In the genomic region with DNA sequence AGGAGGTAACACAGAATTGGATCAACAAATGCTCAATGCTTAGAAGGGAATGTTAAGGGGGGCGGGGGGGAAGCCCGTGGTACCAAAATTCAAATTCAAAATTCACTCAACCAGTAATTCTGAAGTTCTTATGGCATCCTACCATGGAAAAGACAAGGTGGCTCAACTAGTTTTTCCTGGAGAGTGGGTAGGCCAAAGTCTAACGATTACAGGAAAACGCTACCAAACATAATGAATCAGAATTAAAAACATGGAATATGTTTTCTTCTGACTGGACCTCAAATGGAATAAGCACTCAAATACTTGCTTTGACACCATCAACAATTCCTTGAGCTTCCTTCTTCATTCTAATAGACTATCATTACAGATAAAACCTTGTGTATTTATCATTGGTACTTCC, we compare ENCODE assay signal across 8 cellular contexts. TPM values are rescaled to one million over a fixed set of nuclear protein-coding genes. Genes with fewer than 3 reads are reported as not detected.
DNase-seq lines count a peak whose midpoint lies in the region; ATAC-seq and TF ChIP-seq lines count a peak whose summit lies in the region.

No MANE protein-coding gene starts in this region.

- H3K4me1 Mint-ChIP-seq in central memory CD8-positive, alpha-beta T cell = peaks cover 77% of the 10 kb centered on the region

- H3K27me3 Mint-ChIP-seq in central memory CD8-positive, alpha-beta T cell = no peaks in the 10 kb centered on the region

- no peaks in the 10 kb centered on the region for H3K9me3 Mint-ChIP-seq in central memory CD8-positive, alpha-beta T cell

- TF ChIP-seq CTCF in AG10803 (conservative IDR thresholded peaks at IDR 0.05; ENCODE audit: low read length) = no peak

- no peaks in the 10 kb centered on the region for H3K27me3 ChIP-seq in HUES64 (ENCODE audit: insufficient read depth, low read length)
- H3K27me3 ChIP-seq in muscle layer of colon (ENCODE audit: control insufficient read depth in 1 of 2, insufficient read depth in 2 of 2, low read length in 2 of 2) = no peaks in the 10 kb centered on the region

- DNase-seq in AG10803 (ENCODE audit: low read depth) (no peak), MV-4-11 (lab: John Stamatoyannopoulos, UW) (no peak), NCI-H128 (lab: John Stamatoyannopoulos, UW; ENCODE audit: unreplicated experiment) (no peak)
- DNase-seq in central memory CD8-positive, alpha-beta T cell (ENCODE audit: low spot score in 2 of 2) = no peak
- DNase-seq in central memory CD4-positive, alpha-beta T cell = no peak

- H3K36me3 Mint-ChIP-seq in central memory CD8-positive, alpha-beta T cell (ENCODE audit: insufficient read depth) = peaks cover 48% of the 10 kb centered on the region

- H3K4me3 Mint-ChIP-seq in central memory CD8-positive, alpha-beta T cell = peak overlapping the region; percentile 99

- H3K9ac ChIP-seq in HUES64 (ENCODE audit: low read depth, low read length) = peak overlapping the region; percentile 98; the same call in 1 of the 2 replicates
- peak overlapping the region; percentile 99 for H3K9ac ChIP-seq in muscle layer of colon (ENCODE audit: low read length)

- peaks cover 61% of the 10 kb centered on the region for H3K36me3 ChIP-seq in HUES64 (ENCODE audit: insufficient read depth, low read length)
- H3K36me3 ChIP-seq in muscle layer of colon (ENCODE audit: insufficient read depth, low read length) = peaks cover 38% of the 10 kb centered on the region

- WGBS in HUES64 = 71% methylated on average over 4 of the region's 4 CpGs

- H3K27ac ChIP-seq in HUES64 (ENCODE audit: low read depth, low read length) (no peak overlapping the region), muscle layer of colon (ENCODE audit: low read depth, low read length) (no peak overlapping the region)

- H3K27ac Mint-ChIP-seq in central memory CD8-positive, alpha-beta T cell (ENCODE audit: low read depth) = peak overlapping the region; percentile 89

- no peak for ATAC-seq in central memory CD8-positive, alpha-beta T cell (replicated peaks; ENCODE audit: extremely low read depth, poor library complexity, severe bottlenecking)
- ATAC-seq in HG02981 (IDR thresholded peaks at IDR 0.05; ENCODE audit: unreplicated experiment) = no peak

- H3K4me3 ChIP-seq in AG10803 (ENCODE audit: low read length) = peak overlapping the region; percentile 2
- H3K4me3 ChIP-seq in HUES64 (ENCODE audit: low read length) = peak overlapping the region; percentile 85
- peak overlapping the region in 1 of 2 donors; percentile 96 for H3K4me3 ChIP-seq in muscle layer of colon (ENCODE audit: low read depth in 1 of 2, low read length in 2 of 2)

- H3K4me1 ChIP-seq in HUES64 (ENCODE audit: insufficient read depth, low read length) (peaks cover 49% of the 10 kb centered on the region), muscle layer of colon (ENCODE audit: insufficient read depth, low read length) (peaks cover 60% of the 10 kb centered on the region)

- H3K9me3 ChIP-seq in HUES64 (ENCODE audit: insufficient read depth, low read depth, low read length) (no peaks in the 10 kb centered on the region), muscle layer of colon (ENCODE audit: low read length) (no peaks in the 10 kb centered on the region)

RNA-seq across cellular contexts. Expression of gene NACA, which starts 2.3 kb away (rescaled TPM):
- polyA plus RNA-seq in HUES64 (2013, experiment 1 of 2) = 1,225 TPM
- polyA plus RNA-seq in HUES64 (2013, experiment 2 of 2) = 1,552 TPM

RNA-seq across cellular contexts. Expression of gene PRIM1, which starts 29.3 kb away (rescaled TPM):
- 60.6 TPM for polyA plus RNA-seq in HUES64 (2013, experiment 1 of 2)
- 62.6 TPM for polyA plus RNA-seq in HUES64 (2013, experiment 2 of 2)

RNA-seq across cellular contexts. Expression of gene PTGES3, which starts 34.7 kb away (rescaled TPM):
- 371 TPM for polyA plus RNA-seq in HUES64 (2013, experiment 1 of 2)
- polyA plus RNA-seq in HUES64 (2013, experiment 2 of 2) = 392 TPM

RNA-seq across cellular contexts. Expression of gene HSD17B6, which starts 40.3 kb away (rescaled TPM):
- 2.4 TPM for polyA plus RNA-seq in HUES64 (2013, experiment 1 of 2)
- polyA plus RNA-seq in HUES64 (2013, experiment 2 of 2) = 2.5 TPM
